In the genomic region with DNA sequence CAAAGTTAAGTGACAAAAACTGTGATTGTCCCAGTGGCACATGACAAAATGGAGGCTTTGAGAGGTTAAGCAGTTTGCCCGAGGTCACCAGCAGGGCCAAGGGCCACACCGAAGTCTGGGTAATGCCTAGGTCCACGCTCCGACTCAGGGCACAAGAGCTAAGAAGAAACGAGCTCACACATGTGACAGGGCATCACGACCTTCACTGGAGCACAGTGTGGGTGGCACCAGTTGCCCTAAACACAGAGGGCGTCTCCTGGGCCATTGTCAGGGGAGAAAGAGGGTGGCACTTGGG, we compare ENCODE assay signal across 29 cellular contexts.
"Had no signal": no experiment of that assay in that cellular context is flagged by ENCODE, and none has a peak within 500 bp of the region (broad histone marks: within the 10 kb centered on the region; RNA-seq: fewer than 3 reads in every experiment).

No MANE protein-coding gene starts in this region.

- H3K4me3 Mint-ChIP-seq: activated CD4-positive, alpha-beta T cell treated with anti-CD3 and anti-CD28 coated beads, Interleukin-2, amount 10 ng/mL, durations not matched to agents 24 days and 14 days; activated CD8-positive, alpha-beta T cell treated with anti-CD3 and anti-CD28 coated beads, Interleukin-2, amount 10 ng/mL, durations not matched to agents 7 days and 5 days; activated naive CD4-positive, alpha-beta T cell treated with anti-CD3 and anti-CD28 coated beads, Interleukin-2, amount 50 U/mL, for 24 hours; activated naive CD8-positive, alpha-beta T cell treated with anti-CD3 and anti-CD28 coated beads, Interleukin-2, amount 10 ng/mL, durations not matched to agents 7 days and 5 days; central memory CD8-positive, alpha-beta T cell had no signal

- H3K4me2 ChIP-seq: KMS-11, PC-9 had no signal

- H3K27ac ChIP-seq: ascending aorta, cardiac muscle cell, KMS-11, PC-9, RWPE1, SJCRH30, SK-N-MC, WERI-Rb-1 had no signal

- H2AFZ ChIP-seq: PC-9 had no signal

- DNase-seq: activated CD4-positive, alpha-beta T cell treated with anti-CD3 and anti-CD28 coated beads, Interleukin-2, amount 10 ng/mL, durations not matched to agents 24 days and 14 days; activated CD4-positive, alpha-beta T cell treated with anti-CD3 and anti-CD28 coated beads, Interleukin-2, amount 50 U/mL, for 4 hours; activated CD8-positive, alpha-beta T cell treated with anti-CD3 and anti-CD28 coated beads, Interleukin-2, amount 10 ng/mL, durations not matched to agents 7 days and 5 days; activated gamma-delta T cell; activated naive CD4-positive, alpha-beta T cell treated with Interleukin-2 at 50 U/mL for 16 hours; activated naive CD8-positive, alpha-beta T cell treated with anti-CD3 and anti-CD28 coated beads, Interleukin-2, amount 10 ng/mL, durations not matched to agents 7 days and 5 days; activated T-cell treated with anti-CD3 and anti-CD28 coated beads, Interleukin-2, amount 50 U/mL, for 1 hour; amygdala; MM.1S; MV-4-11; NCI-H1092; NCI-H1436 treated with DMSO at 0.1 percent for 48 hours; NCI-H1694 treated with DMSO at 0.1 percent for 48 hours; NCI-H2029; NCI-H345; NCI-H524 treated with DMSO at 0.1 percent for 48 hours; PC-9; SHP77; SJCRH30; T1000; WERI-Rb-1 had no signal

- ATAC-seq: activated CD8-positive, alpha-beta T cell treated with anti-CD3 and anti-CD28 coated beads, Interleukin-2, amount 10 ng/mL, durations not matched to agents 7 days and 5 days had no signal

- H3K36me3 ChIP-seq: ascending aorta, cardiac muscle cell, SJCRH30, WERI-Rb-1 had no signal

- H3K9me3 Mint-ChIP-seq: activated CD4-positive, alpha-beta T cell treated with anti-CD3 and anti-CD28 coated beads, Interleukin-2, amount 10 ng/mL, durations not matched to agents 24 days and 14 days; activated naive CD4-positive, alpha-beta T cell treated with anti-CD3 and anti-CD28 coated beads, Interleukin-2, amount 50 U/mL, for 24 hours; activated naive CD8-positive, alpha-beta T cell treated with anti-CD3 and anti-CD28 coated beads, Interleukin-2, amount 10 ng/mL, durations not matched to agents 7 days and 5 days; activated T-helper 2 cell treated with anti-CD3 and anti-CD28 coated beads, Interferon-gamma antibody, Interleukin-2, Interleukin-4, amounts not matched to agents 10 μg/mL and 5 μg/mL and 100 μg/mL, durations not matched to agents 14 hours and 24 hours and 36 hours; central memory CD8-positive, alpha-beta T cell had no signal

- H3K4me1 Mint-ChIP-seq: activated CD4-positive, alpha-beta T cell treated with anti-CD3 and anti-CD28 coated beads, Interleukin-2, amount 10 ng/mL, durations not matched to agents 24 days and 14 days; activated naive CD4-positive, alpha-beta T cell treated with anti-CD3 and anti-CD28 coated beads, Interleukin-2, amount 50 U/mL, for 24 hours; activated naive CD8-positive, alpha-beta T cell treated with anti-CD3 and anti-CD28 coated beads, Interleukin-2, amount 10 ng/mL, durations not matched to agents 7 days and 5 days; central memory CD8-positive, alpha-beta T cell had no signal

- H3K9ac ChIP-seq: KMS-11 had no signal

- H3K27ac Mint-ChIP-seq: activated CD4-positive, alpha-beta T cell treated with anti-CD3 and anti-CD28 coated beads, Interleukin-2, amount 10 ng/mL, durations not matched to agents 24 days and 14 days; activated CD8-positive, alpha-beta T cell treated with anti-CD3 and anti-CD28 coated beads, Interleukin-2, amount 10 ng/mL, durations not matched to agents 7 days and 5 days; activated naive CD4-positive, alpha-beta T cell treated with anti-CD3 and anti-CD28 coated beads, Interleukin-2, amount 50 U/mL, for 24 hours; activated naive CD8-positive, alpha-beta T cell treated with anti-CD3 and anti-CD28 coated beads, Interleukin-2, amount 10 ng/mL, durations not matched to agents 7 days and 5 days; activated T-helper 2 cell treated with anti-CD3 and anti-CD28 coated beads, Interferon-gamma antibody, Interleukin-2, Interleukin-4, amounts not matched to agents 10 μg/mL and 5 μg/mL and 100 μg/mL, durations not matched to agents 14 hours and 24 hours and 36 hours had no signal

- H3K36me3 Mint-ChIP-seq: activated naive CD4-positive, alpha-beta T cell treated with anti-CD3 and anti-CD28 coated beads, Interleukin-2, amount 50 U/mL, for 24 hours; activated naive CD8-positive, alpha-beta T cell treated with anti-CD3 and anti-CD28 coated beads, Interleukin-2, amount 10 ng/mL, durations not matched to agents 7 days and 5 days had no signal

- H3K4me1 ChIP-seq: ascending aorta, SJCRH30 had no signal

- H3K27me3 ChIP-seq: ascending aorta, cardiac muscle cell, SJCRH30 had no signal

- H3K27me3 Mint-ChIP-seq: activated naive CD4-positive, alpha-beta T cell treated with anti-CD3 and anti-CD28 coated beads, Interleukin-2, amount 50 U/mL, for 24 hours; central memory CD8-positive, alpha-beta T cell had no signal

- H3K9me3 ChIP-seq: ascending aorta, SJCRH30 had no signal

- H3K4me3 ChIP-seq: ascending aorta, cardiac muscle cell, PC-9, SJCRH30, SK-N-MC had no signal
